Comparison of ENCODE assay signal across 8 cellular contexts in the genomic region with DNA sequence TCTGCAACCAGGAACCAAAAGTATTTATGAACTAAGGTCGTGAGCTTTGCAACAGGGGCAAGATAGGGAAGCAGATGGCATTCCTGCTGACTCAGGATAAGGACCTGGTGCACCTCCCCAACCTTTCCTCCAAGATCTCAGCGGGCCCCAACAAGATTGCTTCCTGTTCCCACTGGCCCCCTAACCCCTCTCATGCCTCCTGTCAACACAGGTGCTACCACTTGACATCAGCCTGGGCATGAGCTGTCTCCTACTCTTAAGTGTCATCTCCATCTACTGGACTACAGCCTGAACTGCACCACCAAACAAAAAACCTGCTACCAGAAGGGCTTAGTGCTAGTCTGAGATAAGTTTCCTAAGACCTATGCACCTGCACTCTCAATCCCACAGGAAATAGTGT. TPM values are rescaled to one million over a fixed set of nuclear protein-coding genes. Genes with fewer than 3 reads are reported as not detected.
DNase-seq lines count a peak whose midpoint lies in the region; ATAC-seq and TF ChIP-seq lines count a peak whose summit lies in the region.

No MANE protein-coding gene starts in this region.

- peak overlapping the region; percentile 10 for H3K27ac Mint-ChIP-seq in stimulated activated naive B cell treated with anti-CD40 and anti-IgM and Interleukin-4, amounts not matched to agents 10 μg/mL and 1 μg/mL and 100 μg/mL, for 72 hours

- H3K27me3 ChIP-seq in Panc1 (ENCODE audit: control insufficient read depth, insufficient read depth, low read length): no peaks in the 10 kb centered on the region

- H3K9me3 Mint-ChIP-seq in stimulated activated naive B cell treated with anti-CD40 and anti-IgM and Interleukin-4, amounts not matched to agents 10 μg/mL and 1 μg/mL and 100 μg/mL, for 72 hours: peaks cover 15 to 27% of the 10 kb centered on the region in 2 donors

- no peaks in the 10 kb centered on the region for H3K36me3 ChIP-seq in Panc1 (ENCODE audit: control insufficient read depth, insufficient read depth, low read length)

- TF ChIP-seq CTCF in Panc1 (IDR thresholded peaks at IDR 0.05): peak; percentile 63
- peak; percentile 70 for TF ChIP-seq CTCF in fibroblast of pulmonary artery (IDR thresholded peaks at IDR 0.05; ENCODE audit: low read length, missing control alignments)

- in situ Hi-C loops in Panc1 (cut with HindIII; ENCODE audit: low pct_unique_long_range_greater_than_20kb, low sequenced_read_pairs): no loop called here

- no peak overlapping the region for H3K27ac ChIP-seq in Panc1 (ENCODE audit: low read length)

- no peaks in the 10 kb centered on the region for H3K4me1 ChIP-seq in Panc1 (ENCODE audit: control insufficient read depth, insufficient read depth, low read length)

- no peak overlapping the region for H3K4me3 Mint-ChIP-seq in stimulated activated naive B cell treated with anti-CD40 and anti-IgM and Interleukin-4, amounts not matched to agents 10 μg/mL and 1 μg/mL and 100 μg/mL, for 72 hours

- no TSS peak for BruUV-seq in Panc1 (replicated peaks; lab: Mats Ljungman, UMichigan)

- H3K4me3 ChIP-seq in Panc1 (ENCODE audit: low read depth in 2 of 2, low read length in 2 of 2) (no peak overlapping the region), fibroblast of pulmonary artery (replicated peaks; ENCODE audit: low read depth, low read length) (no peak overlapping the region)

- POLR2A ChIA-PET in Panc1 (lab: Charles Lee): no interaction called here

- intact Hi-C loops in Panc1 (cut with micrococcal nuclease; ENCODE audit: unreplicated experiment): no loop called here

- CTCF ChIA-PET in Panc1 (lab: Charles Lee): no interaction called here

- no peaks in the 10 kb centered on the region for H3K27me3 Mint-ChIP-seq in stimulated activated naive B cell treated with anti-CD40 and anti-IgM and Interleukin-4, amounts not matched to agents 10 μg/mL and 1 μg/mL and 100 μg/mL, for 72 hours

- no peaks in the 10 kb centered on the region for H3K9me3 ChIP-seq in Panc1 (ENCODE audit: control insufficient read depth, insufficient read depth, low read depth, low read length)

- H3K36me3 Mint-ChIP-seq in stimulated activated naive B cell treated with anti-CD40 and anti-IgM and Interleukin-4, amounts not matched to agents 10 μg/mL and 1 μg/mL and 100 μg/mL, for 72 hours: peaks cover 77 to 94% of the 10 kb centered on the region in 2 donors

- peaks cover 5 to 17% of the 10 kb centered on the region in 2 donors for H3K4me1 Mint-ChIP-seq in stimulated activated naive B cell treated with anti-CD40 and anti-IgM and Interleukin-4, amounts not matched to agents 10 μg/mL and 1 μg/mL and 100 μg/mL, for 72 hours

- peak; percentile 52 for ATAC-seq in HG03342 (IDR thresholded peaks at IDR 0.05; ENCODE audit: unreplicated experiment)
- peak; percentile 73; the same call in 1 of the 2 replicates for ATAC-seq in Panc1
- ATAC-seq in stimulated activated naive B cell treated with anti-CD40 and anti-IgM and Interleukin-4, amounts not matched to agents 10 μg/mL and 1 μg/mL and 100 μg/mL, for 72 hours (replicated peaks): peak; percentile 66 to 76
- ATAC-seq in HG03108 (IDR thresholded peaks at IDR 0.05; ENCODE audit: unreplicated experiment): no peak

- DNase-seq in EH (ENCODE audit: low read depth) (peak; percentile 43), Panc1 (ENCODE audit: low read depth, low spot score) (peak; percentile 2), fibroblast of pulmonary artery (ENCODE audit: low read depth) (peak; percentile 53), GOT3 (lab: John Stamatoyannopoulos, UW) (no peak)
- no peak for DNase-seq in stimulated activated naive B cell treated with anti-CD40 and anti-IgM and Interleukin-4, amounts not matched to agents 10 μg/mL and 1 μg/mL and 100 μg/mL, for 72 hours
- no peak for DNase-seq in stimulated activated CD4-positive, alpha-beta T cell treated with anti-CD3 and anti-CD28 coated beads, Interleukin-4, amount 100 ng/mL, for 4 hours

RNA-seq across cellular contexts. Expression of a gene that starts 32.7 kb away (rescaled TPM):
- total RNA-seq in Panc1 (2021; ENCODE audit: unreplicated experiment): 24.4 TPM
- polyA plus RNA-seq in Panc1 (2012; ENCODE audit: insufficient read length): 12.2 TPM

RNA-seq across cellular contexts. Expression of a gene that starts 33.0 kb away (rescaled TPM):
- 0.31 TPM for total RNA-seq in Panc1 (2021; ENCODE audit: unreplicated experiment)
- polyA plus RNA-seq in Panc1 (2012; ENCODE audit: insufficient read length): not detected

Comparison
In these comparisons a context has a peak if more than half of its experiments do, and no peak if none do; other contexts are left out.
1. DNase-seq: peak in EH (single experiment), Panc1 (single experiment) and fibroblast of pulmonary artery (single experiment); none in stimulated activated naive B cell treated with anti-CD40 and anti-IgM and Interleukin-4, amounts not matched to agents 10 μg/mL and 1 μg/mL and 100 μg/mL, for 72 hours (single experiment), GOT3 (single experiment) and stimulated activated CD4-positive, alpha-beta T cell treated with anti-CD3 and anti-CD28 coated beads, Interleukin-4, amount 100 ng/mL, for 4 hours (0 of 2).